In the genomic region with DNA sequence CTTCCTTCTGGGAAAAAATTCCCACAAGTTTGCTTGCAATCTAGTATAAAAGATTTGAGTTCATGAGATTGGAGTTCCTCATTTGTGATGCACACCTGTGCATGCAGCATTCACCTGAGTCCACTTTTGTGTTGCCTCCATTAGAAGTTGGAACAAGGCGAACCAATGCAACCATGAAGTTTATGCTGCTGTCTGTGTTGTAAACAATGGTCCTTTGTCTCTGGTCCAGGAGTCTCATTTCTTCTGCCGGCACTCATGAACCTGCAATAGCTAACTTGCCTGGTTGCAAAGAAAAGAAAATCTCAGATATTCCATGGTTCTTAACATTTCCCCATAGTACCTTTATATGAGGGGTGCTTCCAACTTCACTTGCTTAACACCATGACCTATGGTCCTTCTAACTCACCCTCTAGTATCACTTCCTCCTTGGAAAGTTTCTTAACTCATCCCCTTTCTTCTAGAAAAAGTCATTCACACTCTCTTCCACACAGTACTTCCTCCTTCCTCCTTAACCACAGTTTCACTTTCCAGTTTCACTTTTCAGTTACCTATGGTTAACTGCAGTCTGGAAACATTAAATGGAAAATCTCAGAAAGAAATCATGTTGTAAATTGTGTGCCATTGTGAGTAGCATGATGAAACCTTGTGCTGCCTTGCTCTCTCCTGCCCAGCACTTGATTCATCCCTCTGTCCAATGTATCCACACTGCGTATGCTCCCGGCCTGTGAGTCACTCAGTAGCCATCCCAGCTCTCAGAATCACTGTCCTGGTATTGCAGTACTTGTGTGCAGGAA, we compare ENCODE assay signal across 1 cellular context.
TF ChIP-seq lines count a peak whose summit lies in the region.

No MANE protein-coding gene starts in this region.

TF ChIP-seq in SK-N-SH, 30 proteins besides CTCF, POLR2A, EP300 and RAD21 (continued from another document):
- TF ChIP-seq, protein P1, sequence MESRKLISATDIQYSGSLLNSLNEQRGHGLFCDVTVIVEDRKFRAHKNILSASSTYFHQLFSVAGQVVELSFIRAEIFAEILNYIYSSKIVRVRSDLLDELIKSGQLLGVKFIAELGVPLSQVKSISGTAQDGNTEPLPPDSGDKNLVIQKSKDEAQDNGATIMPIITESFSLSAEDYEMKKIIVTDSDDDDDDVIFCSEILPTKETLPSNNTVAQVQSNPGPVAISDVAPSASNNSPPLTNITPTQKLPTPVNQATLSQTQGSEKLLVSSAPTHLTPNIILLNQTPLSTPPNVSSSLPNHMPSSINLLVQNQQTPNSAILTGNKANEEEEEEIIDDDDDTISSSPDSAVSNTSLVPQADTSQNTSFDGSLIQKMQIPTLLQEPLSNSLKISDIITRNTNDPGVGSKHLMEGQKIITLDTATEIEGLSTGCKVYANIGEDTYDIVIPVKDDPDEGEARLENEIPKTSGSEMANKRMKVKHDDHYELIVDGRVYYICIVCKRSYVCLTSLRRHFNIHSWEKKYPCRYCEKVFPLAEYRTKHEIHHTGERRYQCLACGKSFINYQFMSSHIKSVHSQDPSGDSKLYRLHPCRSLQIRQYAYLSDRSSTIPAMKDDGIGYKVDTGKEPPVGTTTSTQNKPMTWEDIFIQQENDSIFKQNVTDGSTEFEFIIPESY (IDR thresholded peaks at IDR 0.05; ENCODE audit: borderline replicate concordance, low read depth): no peak
- TF ChIP-seq ELF1 (IDR thresholded peaks at IDR 0.05): no peak
- TF ChIP-seq RCOR1 (IDR thresholded peaks at IDR 0.05; ENCODE audit: low read length): no peak
- no peak for TF ChIP-seq FOXM1 (IDR thresholded peaks at IDR 0.05; ENCODE audit: low read depth)
- peak; percentile 95 for TF ChIP-seq FOSL2 (IDR thresholded peaks at IDR 0.05; ENCODE audit: borderline replicate concordance, low read depth)
- no peak for TF ChIP-seq SMC3 (IDR thresholded peaks at IDR 0.05; ENCODE audit: low read depth, low read length)
- no peak for TF ChIP-seq TAF1 (IDR thresholded peaks at IDR 0.05; ENCODE audit: borderline replicate concordance, low read depth, low read length)
- TF ChIP-seq POLR2AphosphoS5 (IDR thresholded peaks at IDR 0.05; ENCODE audit: low read depth, low read length): peak; percentile 31; the same call in 1 of the 2 replicates
- peak; percentile 49; the same call in 1 of the 2 replicates for TF ChIP-seq NFIC (IDR thresholded peaks at IDR 0.05; ENCODE audit: borderline replicate concordance)
- TF ChIP-seq, protein P2, sequence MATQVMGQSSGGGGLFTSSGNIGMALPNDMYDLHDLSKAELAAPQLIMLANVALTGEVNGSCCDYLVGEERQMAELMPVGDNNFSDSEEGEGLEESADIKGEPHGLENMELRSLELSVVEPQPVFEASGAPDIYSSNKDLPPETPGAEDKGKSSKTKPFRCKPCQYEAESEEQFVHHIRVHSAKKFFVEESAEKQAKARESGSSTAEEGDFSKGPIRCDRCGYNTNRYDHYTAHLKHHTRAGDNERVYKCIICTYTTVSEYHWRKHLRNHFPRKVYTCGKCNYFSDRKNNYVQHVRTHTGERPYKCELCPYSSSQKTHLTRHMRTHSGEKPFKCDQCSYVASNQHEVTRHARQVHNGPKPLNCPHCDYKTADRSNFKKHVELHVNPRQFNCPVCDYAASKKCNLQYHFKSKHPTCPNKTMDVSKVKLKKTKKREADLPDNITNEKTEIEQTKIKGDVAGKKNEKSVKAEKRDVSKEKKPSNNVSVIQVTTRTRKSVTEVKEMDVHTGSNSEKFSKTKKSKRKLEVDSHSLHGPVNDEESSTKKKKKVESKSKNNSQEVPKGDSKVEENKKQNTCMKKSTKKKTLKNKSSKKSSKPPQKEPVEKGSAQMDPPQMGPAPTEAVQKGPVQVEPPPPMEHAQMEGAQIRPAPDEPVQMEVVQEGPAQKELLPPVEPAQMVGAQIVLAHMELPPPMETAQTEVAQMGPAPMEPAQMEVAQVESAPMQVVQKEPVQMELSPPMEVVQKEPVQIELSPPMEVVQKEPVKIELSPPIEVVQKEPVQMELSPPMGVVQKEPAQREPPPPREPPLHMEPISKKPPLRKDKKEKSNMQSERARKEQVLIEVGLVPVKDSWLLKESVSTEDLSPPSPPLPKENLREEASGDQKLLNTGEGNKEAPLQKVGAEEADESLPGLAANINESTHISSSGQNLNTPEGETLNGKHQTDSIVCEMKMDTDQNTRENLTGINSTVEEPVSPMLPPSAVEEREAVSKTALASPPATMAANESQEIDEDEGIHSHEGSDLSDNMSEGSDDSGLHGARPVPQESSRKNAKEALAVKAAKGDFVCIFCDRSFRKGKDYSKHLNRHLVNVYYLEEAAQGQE (IDR thresholded peaks at IDR 0.05; ENCODE audit: low read depth, low read length): peak; percentile 91
TF ChIP-seq in SK-N-SH: peak in this region for 7.
